In genomic region chr11:64874841-64875240, GRCh38 we compare ENCODE assay signal across 8 cellular contexts. TPM values are rescaled to one million over a fixed set of nuclear protein-coding genes. Genes with fewer than 3 reads are reported as not detected.
DNase-seq lines count a peak whose midpoint lies in the region; ATAC-seq and TF ChIP-seq lines count a peak whose summit lies in the region.

No MANE protein-coding gene starts in this region.

- TF ChIP-seq POLR2A in prostate gland (IDR thresholded peaks at IDR 0.05): no peak
- no peak for TF ChIP-seq POLR2A in GM18505 (IDR thresholded peaks at IDR 0.05; ENCODE audit: borderline replicate concordance, extremely low read depth, insufficient read depth, insufficient read length)

- no peaks in the 10 kb centered on the region for H3K27me3 Mint-ChIP-seq in natural killer cell (ENCODE audit: low read depth in 2 of 2)

- H3K36me3 ChIP-seq in right atrium auricular region (peaks cover 32% of the 10 kb centered on the region), prostate gland (no peaks in the 10 kb centered on the region)

- no peak for TF ChIP-seq CTCF in right atrium auricular region (IDR thresholded peaks at IDR 0.05)
- no peak for TF ChIP-seq CTCF in natural killer cell (IDR thresholded peaks at IDR 0.05)
- TF ChIP-seq CTCF in prostate gland (IDR thresholded peaks at IDR 0.05): no peak

- ATAC-seq in left cardiac atrium (no peak), natural killer cell (no peak), GM18505 (IDR thresholded peaks at IDR 0.05; ENCODE audit: unreplicated experiment) (no peak)

- no peaks in the 10 kb centered on the region for H3K27me3 ChIP-seq in right atrium auricular region
- H3K27me3 ChIP-seq in prostate gland (replicated peaks; ENCODE audit: insufficient read depth): no peaks in the 10 kb centered on the region

- DNase-seq in right atrium auricular region (ENCODE audit: low spot score) (no peak), left cardiac atrium (no peak), natural killer cell (no peak), GF-D8 (lab: John Stamatoyannopoulos, UW) (no peak), prostate gland (ENCODE audit: low spot score) (no peak), NAMALWA (ENCODE audit: low spot score) (no peak)

- intact Hi-C loops in left cardiac atrium (cut with DNase I): no loop called here
- intact Hi-C loops in natural killer cell (cut with micrococcal nuclease): no loop called here
- intact Hi-C loops in prostate gland (cut with DNase I): no loop called here

- H3K27ac Mint-ChIP-seq in natural killer cell: peak overlapping the region; percentile 95

- peak overlapping the region; percentile 98 for H3K4me3 Mint-ChIP-seq in natural killer cell

- peak overlapping the region in 1 of 2 donors; percentile 84 for H3K4me3 ChIP-seq in right atrium auricular region
- H3K4me3 ChIP-seq in prostate gland: no peak overlapping the region

- peak overlapping the region; percentile 28 to 32 for H3K27ac ChIP-seq in right atrium auricular region
- peak overlapping the region; percentile 81 for H3K27ac ChIP-seq in cingulate gyrus (ENCODE audit: low read depth, low read length)
- H3K27ac ChIP-seq in prostate gland: no peak overlapping the region

- WGBS in prostate gland: 88% methylated on average over 14 of the region's 16 CpGs

- H3K36me3 Mint-ChIP-seq in natural killer cell: no peaks in the 10 kb centered on the region

- H3K9me3 ChIP-seq in right atrium auricular region (no peaks in the 10 kb centered on the region), prostate gland (no peaks in the 10 kb centered on the region)

- no peaks in the 10 kb centered on the region for H3K9me3 Mint-ChIP-seq in natural killer cell

- peaks cover 0 to 84% of the 10 kb centered on the region in 2 donors for H3K4me1 ChIP-seq in right atrium auricular region
- H3K4me1 ChIP-seq in prostate gland (replicated peaks): peaks cover 3% of the 10 kb centered on the region

- H3K4me1 Mint-ChIP-seq in natural killer cell: peaks cover 65 to 84% of the 10 kb centered on the region in 2 donors

RNA-seq across cellular contexts. Expression of gene EHD1, which starts 3.6 kb away (rescaled TPM):
- total RNA-seq in right atrium auricular region (10 to 100 TPM; 29.5 to 34.1 TPM), left cardiac atrium (10 to 100 TPM; 36.6 to 43.1 TPM), natural killer cell (100 to 1,000 TPM; 218 to 246 (median 225) TPM), prostate gland (100 to 1,000 TPM in 1 of 2 donors, 10 to 100 TPM in 1; 38.8 to 104 TPM)

RNA-seq across cellular contexts. Expression of gene CDC42BPG, which starts 30.4 kb away (rescaled TPM):
- total RNA-seq in right atrium auricular region: 1 to 10 TPM in 1 of 2 donors, under 1 TPM in 1; 0.33 to 1.0 TPM
- under 1 TPM; 0.55 to 0.65 TPM for total RNA-seq in left cardiac atrium
- total RNA-seq in natural killer cell: 10 to 100 TPM in 2 of 3 donors, 1 to 10 TPM in 1; 8.2 to 12.7 (median 10.7) TPM
- total RNA-seq in prostate gland: 10 to 100 TPM; 17.2 to 24.0 TPM

RNA-seq across cellular contexts. Expression of gene ATG2A, which starts 42.2 kb away (rescaled TPM):
- 10 to 100 TPM; 16.0 to 24.1 TPM for total RNA-seq in right atrium auricular region
- 10 to 100 TPM; 12.3 to 14.6 TPM for total RNA-seq in left cardiac atrium
- total RNA-seq in natural killer cell: 100 to 1,000 TPM; 165 to 321 (median 259) TPM
- 10 to 100 TPM; 38.4 to 66.1 TPM for total RNA-seq in prostate gland

RNA-seq across cellular contexts. Expression of gene PPP2R5B, which starts 49.6 kb away (rescaled TPM):
- 10 to 100 TPM; 21.5 to 23.0 TPM for total RNA-seq in right atrium auricular region
- 10 to 100 TPM; 17.9 to 20.5 TPM for total RNA-seq in left cardiac atrium
- 10 to 100 TPM; 27.8 to 31.5 (median 28.5) TPM for total RNA-seq in natural killer cell
- 10 to 100 TPM; 14.1 to 32.6 TPM for total RNA-seq in prostate gland

Comparison
In these comparisons a context has a peak if more than half of its experiments do, and no peak if none do; other contexts are left out.
1. H3K27ac ChIP-seq: peak in right atrium auricular region (2 of 2) and cingulate gyrus (single experiment); none in prostate gland (0 of 2).
2. RNA of gene CDC42BPG, which starts 30.4 kb away (total RNA-seq): 17.2 to 24.0 TPM in prostate gland and 8.2 to 12.7 TPM in natural killer cell; 0.33 to 1.0 TPM in right atrium auricular region and 0.55 to 0.65 TPM in left cardiac atrium; every median in the first group is over 4 times any median in the second.